ENCODE assay signal across 2 cellular contexts in the genomic region with DNA sequence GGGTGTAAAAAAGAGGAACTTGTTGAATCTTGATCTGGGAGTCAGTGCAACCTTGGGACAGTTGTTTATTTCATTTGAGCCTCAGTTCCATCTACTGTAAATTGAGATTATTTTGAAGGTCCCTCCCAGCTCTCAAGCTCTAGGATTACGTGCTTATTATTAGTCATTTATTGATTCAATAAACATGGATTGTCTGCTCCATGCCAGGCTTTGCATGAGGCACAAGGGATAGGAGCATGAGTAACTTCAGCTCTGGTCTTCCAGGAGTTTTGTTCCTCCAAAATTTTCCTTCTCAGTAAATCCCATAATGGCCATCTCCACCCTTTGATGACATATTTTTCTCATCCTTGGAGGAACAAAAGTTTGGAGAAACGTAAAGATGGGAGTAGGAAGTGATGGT.
TF ChIP-seq lines count a peak whose summit lies in the region.

No MANE protein-coding gene starts in this region.

TF ChIP-seq in GM12891, 5 proteins besides CTCF, POLR2A, EP300 and RAD21 (continued from another document):
- no peak for TF ChIP-seq POU2F2 (IDR thresholded peaks at IDR 0.05; ENCODE audit: low read depth, low read length)
- TF ChIP-seq POLR2AphosphoS5 (IDR thresholded peaks at IDR 0.05; ENCODE audit: low read depth, low read length), result no peak

TF ChIP-seq in GM12878, 131 proteins besides CTCF, POLR2A, EP300 and RAD21 (continued from another document):
- TF ChIP-seq, protein P1, sequence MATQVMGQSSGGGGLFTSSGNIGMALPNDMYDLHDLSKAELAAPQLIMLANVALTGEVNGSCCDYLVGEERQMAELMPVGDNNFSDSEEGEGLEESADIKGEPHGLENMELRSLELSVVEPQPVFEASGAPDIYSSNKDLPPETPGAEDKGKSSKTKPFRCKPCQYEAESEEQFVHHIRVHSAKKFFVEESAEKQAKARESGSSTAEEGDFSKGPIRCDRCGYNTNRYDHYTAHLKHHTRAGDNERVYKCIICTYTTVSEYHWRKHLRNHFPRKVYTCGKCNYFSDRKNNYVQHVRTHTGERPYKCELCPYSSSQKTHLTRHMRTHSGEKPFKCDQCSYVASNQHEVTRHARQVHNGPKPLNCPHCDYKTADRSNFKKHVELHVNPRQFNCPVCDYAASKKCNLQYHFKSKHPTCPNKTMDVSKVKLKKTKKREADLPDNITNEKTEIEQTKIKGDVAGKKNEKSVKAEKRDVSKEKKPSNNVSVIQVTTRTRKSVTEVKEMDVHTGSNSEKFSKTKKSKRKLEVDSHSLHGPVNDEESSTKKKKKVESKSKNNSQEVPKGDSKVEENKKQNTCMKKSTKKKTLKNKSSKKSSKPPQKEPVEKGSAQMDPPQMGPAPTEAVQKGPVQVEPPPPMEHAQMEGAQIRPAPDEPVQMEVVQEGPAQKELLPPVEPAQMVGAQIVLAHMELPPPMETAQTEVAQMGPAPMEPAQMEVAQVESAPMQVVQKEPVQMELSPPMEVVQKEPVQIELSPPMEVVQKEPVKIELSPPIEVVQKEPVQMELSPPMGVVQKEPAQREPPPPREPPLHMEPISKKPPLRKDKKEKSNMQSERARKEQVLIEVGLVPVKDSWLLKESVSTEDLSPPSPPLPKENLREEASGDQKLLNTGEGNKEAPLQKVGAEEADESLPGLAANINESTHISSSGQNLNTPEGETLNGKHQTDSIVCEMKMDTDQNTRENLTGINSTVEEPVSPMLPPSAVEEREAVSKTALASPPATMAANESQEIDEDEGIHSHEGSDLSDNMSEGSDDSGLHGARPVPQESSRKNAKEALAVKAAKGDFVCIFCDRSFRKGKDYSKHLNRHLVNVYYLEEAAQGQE (IDR thresholded peaks at IDR 0.05; ENCODE audit: low read depth, low read length), result no peak
- TF ChIP-seq IKZF1 (conservative IDR thresholded peaks at IDR 0.05), result no peak; the same call in 1 of the 2 replicates
- TF ChIP-seq GABPA (IDR thresholded peaks at IDR 0.05; ENCODE audit: low read depth), result no peak
- TF ChIP-seq, protein P2, sequence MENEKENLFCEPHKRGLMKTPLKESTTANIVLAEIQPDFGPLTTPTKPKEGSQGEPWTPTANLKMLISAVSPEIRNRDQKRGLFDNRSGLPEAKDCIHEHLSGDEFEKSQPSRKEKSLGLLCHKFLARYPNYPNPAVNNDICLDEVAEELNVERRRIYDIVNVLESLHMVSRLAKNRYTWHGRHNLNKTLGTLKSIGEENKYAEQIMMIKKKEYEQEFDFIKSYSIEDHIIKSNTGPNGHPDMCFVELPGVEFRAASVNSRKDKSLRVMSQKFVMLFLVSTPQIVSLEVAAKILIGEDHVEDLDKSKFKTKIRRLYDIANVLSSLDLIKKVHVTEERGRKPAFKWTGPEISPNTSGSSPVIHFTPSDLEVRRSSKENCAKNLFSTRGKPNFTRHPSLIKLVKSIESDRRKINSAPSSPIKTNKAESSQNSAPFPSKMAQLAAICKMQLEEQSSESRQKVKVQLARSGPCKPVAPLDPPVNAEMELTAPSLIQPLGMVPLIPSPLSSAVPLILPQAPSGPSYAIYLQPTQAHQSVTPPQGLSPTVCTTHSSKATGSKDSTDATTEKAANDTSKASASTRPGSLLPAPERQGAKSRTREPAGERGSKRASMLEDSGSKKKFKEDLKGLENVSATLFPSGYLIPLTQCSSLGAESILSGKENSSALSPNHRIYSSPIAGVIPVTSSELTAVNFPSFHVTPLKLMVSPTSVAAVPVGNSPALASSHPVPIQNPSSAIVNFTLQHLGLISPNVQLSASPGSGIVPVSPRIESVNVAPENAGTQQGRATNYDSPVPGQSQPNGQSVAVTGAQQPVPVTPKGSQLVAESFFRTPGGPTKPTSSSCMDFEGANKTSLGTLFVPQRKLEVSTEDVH (IDR thresholded peaks at IDR 0.05; ENCODE audit: low read depth, partially characterized antibody), result no peak
- TF ChIP-seq ESRRA (IDR thresholded peaks at IDR 0.05; ENCODE audit: low read length), result no peak
- TF ChIP-seq PAX5 (IDR thresholded peaks at IDR 0.05; ENCODE audit: borderline replicate concordance, low read depth, low read length), result no peak
- no peak for TF ChIP-seq BCL11A (IDR thresholded peaks at IDR 0.05; ENCODE audit: low read depth, low read length)
- TF ChIP-seq ZNF207 (IDR thresholded peaks at IDR 0.05; ENCODE audit: borderline replicate concordance), result no peak
- TF ChIP-seq ZSCAN29 (IDR thresholded peaks at IDR 0.05), result no peak
- no peak for TF ChIP-seq CHD1 (IDR thresholded peaks at IDR 0.05; ENCODE audit: low read depth, low read length)
- TF ChIP-seq, protein P3, sequence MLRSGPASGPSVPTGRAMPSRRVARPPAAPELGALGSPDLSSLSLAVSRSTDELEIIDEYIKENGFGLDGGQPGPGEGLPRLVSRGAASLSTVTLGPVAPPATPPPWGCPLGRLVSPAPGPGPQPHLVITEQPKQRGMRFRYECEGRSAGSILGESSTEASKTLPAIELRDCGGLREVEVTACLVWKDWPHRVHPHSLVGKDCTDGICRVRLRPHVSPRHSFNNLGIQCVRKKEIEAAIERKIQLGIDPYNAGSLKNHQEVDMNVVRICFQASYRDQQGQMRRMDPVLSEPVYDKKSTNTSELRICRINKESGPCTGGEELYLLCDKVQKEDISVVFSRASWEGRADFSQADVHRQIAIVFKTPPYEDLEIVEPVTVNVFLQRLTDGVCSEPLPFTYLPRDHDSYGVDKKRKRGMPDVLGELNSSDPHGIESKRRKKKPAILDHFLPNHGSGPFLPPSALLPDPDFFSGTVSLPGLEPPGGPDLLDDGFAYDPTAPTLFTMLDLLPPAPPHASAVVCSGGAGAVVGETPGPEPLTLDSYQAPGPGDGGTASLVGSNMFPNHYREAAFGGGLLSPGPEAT (IDR thresholded peaks at IDR 0.05; ENCODE audit: low read depth), result 0 out of 2 replicates have a peak, but pooled peaks have one; percentile 2
TF ChIP-seq in GM12878: peak in this region for 2.
